In genomic region chr4:57403591-57403990, GRCh38 we compare ENCODE assay signal across 20 cellular contexts.
"Had no signal": no experiment of that assay in that cellular context is flagged by ENCODE, and none has a peak within 500 bp of the region (broad histone marks: within the 10 kb centered on the region; RNA-seq: fewer than 3 reads in every experiment).

No MANE protein-coding gene starts in this region.

- H3K27ac Mint-ChIP-seq: immature natural killer cell; nephron; stimulated activated naive B cell treated with anti-CD40 and anti-IgM and Interleukin-4, amounts not matched to agents 10 μg/mL and 1 μg/mL and 100 μg/mL, for 72 hours; stimulated activated naive CD8-positive, alpha-beta T cell treated with anti-CD3 and anti-CD28 coated beads, Interleukin-15, amount 100 ng/mL, for 72 hours had no signal

- H3K27me3 ChIP-seq: esophagus squamous epithelium, sigmoid colon, testis, tibial nerve had no signal

- DNase-seq: effector memory CD4-positive, alpha-beta T cell; esophagus squamous epithelium; foreskin fibroblast; immature natural killer cell; kidney; left cardiac atrium; left ventricle myocardium inferior; lower lobe of right lung; mesenchymal stem cell; naive B cell; posterior cingulate gyrus; sigmoid colon; stimulated activated CD4-positive, alpha-beta T cell treated with anti-CD3 and anti-CD28 coated beads, Interleukin-2, amount 100 ng/mL, for 24 hours; stimulated activated CD4-positive, alpha-beta T cell treated with anti-CD3 and anti-CD28 coated beads, Interleukin-4, amount 100 ng/mL, for 4 hours; stimulated activated naive B cell treated with anti-CD40 and anti-IgM and Interleukin-4, amounts not matched to agents 10 μg/mL and 1 μg/mL and 100 μg/mL, for 72 hours; stimulated activated naive CD8-positive, alpha-beta T cell treated with anti-CD3 and anti-CD28 coated beads, Interleukin-15, amount 100 ng/mL, for 72 hours; testis had no signal

- H3K36me3 ChIP-seq: esophagus squamous epithelium, left ventricle myocardium inferior, lower lobe of right lung, sigmoid colon, tibial nerve had no signal

- H3K4me3 Mint-ChIP-seq: immature natural killer cell; naive B cell; nephron; stimulated activated naive B cell treated with anti-CD40 and anti-IgM and Interleukin-4, amounts not matched to agents 10 μg/mL and 1 μg/mL and 100 μg/mL, for 72 hours; stimulated activated naive CD8-positive, alpha-beta T cell treated with anti-CD3 and anti-CD28 coated beads, Interleukin-15, amount 100 ng/mL, for 72 hours had no signal

- H3K36me3 Mint-ChIP-seq: immature natural killer cell; naive B cell; stimulated activated naive B cell treated with anti-CD40 and anti-IgM and Interleukin-4, amounts not matched to agents 10 μg/mL and 1 μg/mL and 100 μg/mL, for 72 hours had no signal

- H3K27ac ChIP-seq: esophagus squamous epithelium, left ventricle myocardium inferior, lower lobe of right lung, sigmoid colon, skin epidermis, testis, tibial nerve had no signal

- H3K4me1 Mint-ChIP-seq: immature natural killer cell; naive B cell; nephron; stimulated activated naive B cell treated with anti-CD40 and anti-IgM and Interleukin-4, amounts not matched to agents 10 μg/mL and 1 μg/mL and 100 μg/mL, for 72 hours; stimulated activated naive CD8-positive, alpha-beta T cell treated with anti-CD3 and anti-CD28 coated beads, Interleukin-15, amount 100 ng/mL, for 72 hours had no signal

- FAIRE-seq: kidney had no signal

- H3K4me3 ChIP-seq: esophagus squamous epithelium, left ventricle myocardium inferior, lower lobe of right lung, sigmoid colon, skin epidermis, testis, tibial nerve had no signal

- H3K4me1 ChIP-seq: left ventricle myocardium inferior, lower lobe of right lung, sigmoid colon, testis, tibial nerve had no signal

- H3K9me3 ChIP-seq: esophagus squamous epithelium, lower lobe of right lung, sigmoid colon, testis had no signal

- H3K9me3 Mint-ChIP-seq: nephron; stimulated activated naive B cell treated with anti-CD40 and anti-IgM and Interleukin-4, amounts not matched to agents 10 μg/mL and 1 μg/mL and 100 μg/mL, for 72 hours; stimulated activated naive CD8-positive, alpha-beta T cell treated with anti-CD3 and anti-CD28 coated beads, Interleukin-15, amount 100 ng/mL, for 72 hours had no signal

- H3K27me3 Mint-ChIP-seq: stimulated activated naive B cell treated with anti-CD40 and anti-IgM and Interleukin-4, amounts not matched to agents 10 μg/mL and 1 μg/mL and 100 μg/mL, for 72 hours; stimulated activated naive CD8-positive, alpha-beta T cell treated with anti-CD3 and anti-CD28 coated beads, Interleukin-15, amount 100 ng/mL, for 72 hours had no signal
